In genomic region chr21:45138199-45139002, GRCh38 we compare ENCODE assay signal across 8 cellular contexts.
DNase-seq lines count a peak whose midpoint lies in the region; ATAC-seq and TF ChIP-seq lines count a peak whose summit lies in the region.

No MANE protein-coding gene starts in this region.

- H3K27ac ChIP-seq in HL-60 (replicated peaks) = no peak overlapping the region

- no peaks in the 10 kb centered on the region for H3K9me3 Mint-ChIP-seq in stimulated activated memory B cell treated with anti-CD40 and anti-IgM and Interleukin-4, amounts not matched to agents 10 μg/mL and 1 μg/mL and 100 μg/mL, for 72 hours

- no peaks in the 10 kb centered on the region for H3K27me3 Mint-ChIP-seq in stimulated activated memory B cell treated with anti-CD40 and anti-IgM and Interleukin-4, amounts not matched to agents 10 μg/mL and 1 μg/mL and 100 μg/mL, for 72 hours

- no peak overlapping the region for H3K27ac Mint-ChIP-seq in stimulated activated memory B cell treated with anti-CD40 and anti-IgM and Interleukin-4, amounts not matched to agents 10 μg/mL and 1 μg/mL and 100 μg/mL, for 72 hours

- TF ChIP-seq CTCF in HL-60 (IDR thresholded peaks at IDR 0.05; ENCODE audit: insufficient read depth, low read length) = peak; percentile 45

- H3K36me3 Mint-ChIP-seq in stimulated activated memory B cell treated with anti-CD40 and anti-IgM and Interleukin-4, amounts not matched to agents 10 μg/mL and 1 μg/mL and 100 μg/mL, for 72 hours = peaks cover 24% of the 10 kb centered on the region

- H3K27me3 ChIP-seq in HL-60 (ENCODE audit: insufficient read depth, poor library complexity, severe bottlenecking) = no peaks in the 10 kb centered on the region

- DNase-seq in CMK (ENCODE audit: low read depth) (peak; percentile 90), HL-60 (ENCODE audit: low read depth in 1 of 2, low spot score in 1 of 2) (peak; percentile 54 to 70), SHP77 treated with DMSO at 0.1 percent for 48 hours (lab: John Stamatoyannopoulos, UW) (peak; percentile 20), globus pallidus (ENCODE audit: low spot score) (peak; percentile 31), pulmonary artery endothelial cell (ENCODE audit: low read depth, low spot score) (peak; percentile 43), NCI-H1436 treated with DMSO at 0.1 percent for 48 hours (lab: John Stamatoyannopoulos, UW) (no peak)
- DNase-seq in activated T-helper 9 cell treated with anti-CD3 and anti-CD28 coated beads, Interleukin-2, amount 50 U/mL, for 16 hours (ENCODE audit: low read depth) = peak; percentile 59

- no peak for ATAC-seq in stimulated activated memory B cell treated with anti-CD40 and anti-IgM and Interleukin-4, amounts not matched to agents 10 μg/mL and 1 μg/mL and 100 μg/mL, for 72 hours

- H3K4me1 Mint-ChIP-seq in stimulated activated memory B cell treated with anti-CD40 and anti-IgM and Interleukin-4, amounts not matched to agents 10 μg/mL and 1 μg/mL and 100 μg/mL, for 72 hours = peaks cover 15% of the 10 kb centered on the region

- no peak overlapping the region for H3K4me3 ChIP-seq in HL-60 (replicated peaks; ENCODE audit: insufficient read depth, low read length)

- no peak overlapping the region for H3K4me3 Mint-ChIP-seq in stimulated activated memory B cell treated with anti-CD40 and anti-IgM and Interleukin-4, amounts not matched to agents 10 μg/mL and 1 μg/mL and 100 μg/mL, for 72 hours
